In the genomic region with DNA sequence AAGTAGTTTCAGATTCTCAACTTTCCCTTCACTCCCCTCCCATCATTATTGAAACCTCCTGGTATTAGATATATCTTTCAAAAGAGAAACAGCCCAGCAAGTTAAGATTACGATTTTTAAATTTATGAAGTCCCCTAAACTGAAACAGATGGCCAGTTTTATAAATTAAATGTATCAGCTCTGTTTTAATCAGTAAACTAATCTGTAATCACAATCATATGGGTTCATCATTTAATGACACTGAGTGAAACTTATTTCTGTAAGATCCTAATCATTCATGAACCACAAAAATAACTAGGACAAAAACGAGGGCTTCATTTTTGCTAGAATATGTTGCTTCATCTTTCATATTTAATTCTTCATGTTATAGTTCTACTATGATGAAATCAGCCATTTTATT, we compare ENCODE assay signal across 26 cellular contexts.
"Had no signal": no experiment of that assay in that cellular context is flagged by ENCODE, and none has a peak within 500 bp of the region (broad histone marks: within the 10 kb centered on the region; RNA-seq: fewer than 3 reads in every experiment).

No MANE protein-coding gene starts in this region.

- H3K4me1 Mint-ChIP-seq: activated B cell treated with CpG ODN at 0.5 μM for 24 hours; activated CD4-positive, alpha-beta T cell treated with anti-CD3 and anti-CD28 coated beads, Interleukin-2, amount 10 ng/mL, durations not matched to agents 24 days and 14 days; activated CD8-positive, alpha-beta memory T cell treated with anti-CD3 and anti-CD28 coated beads, Interleukin-2, amount 10 ng/mL, durations not matched to agents 7 days and 5 days had no signal

- ATAC-seq: activated CD8-positive, alpha-beta memory T cell treated with anti-CD3 and anti-CD28 coated beads, Interleukin-2, amount 10 ng/mL, durations not matched to agents 7 days and 5 days; K562; Panc1; Right ventricle myocardium inferior; T-helper 17 cell had no signal

- H3K36me3 Mint-ChIP-seq: activated CD8-positive, alpha-beta memory T cell treated with anti-CD3 and anti-CD28 coated beads, Interleukin-2, amount 10 ng/mL, durations not matched to agents 7 days and 5 days; activated naive CD8-positive, alpha-beta T cell had no signal

- H3K9me3 Mint-ChIP-seq: activated B cell treated with CpG ODN at 0.5 μM for 24 hours; activated CD4-positive, alpha-beta T cell treated with anti-CD3 and anti-CD28 coated beads, Interleukin-2, amount 10 ng/mL, durations not matched to agents 24 days and 14 days; activated T-cell treated with anti-CD3 and anti-CD28 coated beads, Interleukin-2, amount 50 U/mL, for 24 hours had no signal

- H3K27ac Mint-ChIP-seq: activated B cell treated with CpG ODN at 0.5 μM for 24 hours; activated CD4-positive, alpha-beta T cell treated with anti-CD3 and anti-CD28 coated beads, Interleukin-2, amount 10 ng/mL, durations not matched to agents 24 days and 14 days; activated CD8-positive, alpha-beta memory T cell treated with anti-CD3 and anti-CD28 coated beads, Interleukin-2, amount 10 ng/mL, durations not matched to agents 7 days and 5 days; activated naive CD8-positive, alpha-beta T cell; activated T-cell treated with anti-CD3 and anti-CD28 coated beads, Interleukin-2, amount 50 U/mL, for 24 hours had no signal

- H3K4me3 ChIP-seq: K562 had no signal

- DNase-seq: activated B cell treated with CpG ODN at 0.5 μM for 24 hours; activated CD4-positive, alpha-beta T cell treated with anti-CD3 and anti-CD28 coated beads for 1 hour; activated CD4-positive, alpha-beta T cell treated with anti-CD3 and anti-CD28 coated beads, Interleukin-2, amount 10 ng/mL, durations not matched to agents 24 days and 14 days; activated CD4-positive, alpha-beta T cell treated with anti-CD3 and anti-CD28 coated beads, Interleukin-2, amount 50 U/mL, for 48 hours; activated CD8-positive, alpha-beta memory T cell treated with anti-CD3 and anti-CD28 coated beads, Interleukin-2, amount 10 ng/mL, durations not matched to agents 7 days and 5 days; activated effector memory CD4-positive, alpha-beta T cell treated with anti-CD3 and anti-CD28 coated beads, Interleukin-2, amount 50 U/mL, for 16 hours; activated naive CD4-positive, alpha-beta T cell treated with Interleukin-2 at 50 U/mL for 16 hours; activated T-cell treated with anti-CD3 and anti-CD28 coated beads, Interleukin-2, amount 50 U/mL, for 24 hours; anterior cingulate cortex; caudate nucleus; Karpas-422; MM.1S; NCI-H1105; NCI-H1436; NCI-H1694 treated with DMSO at 0.1 percent for 48 hours; NCI-H2029 treated with DMSO at 0.1 percent for 48 hours; NCI-H510A treated with DMSO at 0.1 percent for 48 hours; NK-92 treated with Interleukin-12 subunit alpha and Interleukin-12 subunit beta, amount 100 ng/mL, for 24 hours; OCI-M1; RPMI8226; T-helper 17 cell; T-helper 9 cell had no signal

- H3K27me3 Mint-ChIP-seq: activated CD8-positive, alpha-beta memory T cell treated with anti-CD3 and anti-CD28 coated beads, Interleukin-2, amount 10 ng/mL, durations not matched to agents 7 days and 5 days; activated naive CD8-positive, alpha-beta T cell; activated T-cell treated with anti-CD3 and anti-CD28 coated beads, Interleukin-2, amount 50 U/mL, for 24 hours had no signal

- H3K4me3 Mint-ChIP-seq: activated B cell treated with CpG ODN at 0.5 μM for 24 hours; activated CD4-positive, alpha-beta T cell treated with anti-CD3 and anti-CD28 coated beads, Interleukin-2, amount 10 ng/mL, durations not matched to agents 24 days and 14 days; activated CD8-positive, alpha-beta memory T cell treated with anti-CD3 and anti-CD28 coated beads, Interleukin-2, amount 10 ng/mL, durations not matched to agents 7 days and 5 days; activated naive CD8-positive, alpha-beta T cell; activated T-cell treated with anti-CD3 and anti-CD28 coated beads, Interleukin-2, amount 50 U/mL, for 24 hours; T-helper 17 cell had no signal
